In the genomic region with DNA sequence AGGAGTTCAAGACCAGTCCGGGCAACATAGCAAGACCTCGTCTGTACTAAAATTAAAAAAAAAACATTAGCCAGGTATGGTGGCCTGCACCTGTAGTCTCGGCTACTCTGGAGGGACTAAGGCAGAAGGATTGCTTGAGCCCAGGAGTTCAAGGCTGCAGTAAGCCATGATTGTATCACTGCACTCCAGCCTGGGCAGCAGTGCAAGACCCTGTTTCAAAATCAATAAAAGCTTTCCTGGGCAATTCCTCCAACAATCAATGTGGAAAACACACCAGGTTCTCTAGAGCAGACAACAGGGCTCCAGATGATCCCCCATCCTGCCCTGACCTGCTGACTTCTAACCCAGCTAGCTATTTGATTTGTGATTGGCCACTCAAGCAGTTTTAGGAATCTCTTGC, we compare ENCODE assay signal across 17 cellular contexts. TPM values are rescaled to one million over a fixed set of nuclear protein-coding genes. Genes with fewer than 3 reads are reported as not detected.
DNase-seq lines count a peak whose midpoint lies in the region; ATAC-seq, FAIRE-seq and TF ChIP-seq lines count a peak whose summit lies in the region.
"Had no signal": no experiment of that assay in that cellular context is flagged by ENCODE, and none has a peak within 500 bp of the region (broad histone marks: within the 10 kb centered on the region; RNA-seq: fewer than 3 reads in every experiment).

No MANE protein-coding gene starts in this region.

- H3K4me1 ChIP-seq in astrocyte (ENCODE audit: insufficient read depth, low read length) = no peaks in the 10 kb centered on the region
- H3K4me1 ChIP-seq: parathyroid adenoma had no signal

- no peak for DNase-seq in activated CD8-positive, alpha-beta memory T cell treated with anti-CD3 and anti-CD28 coated beads, Interleukin-2, amount 10 ng/mL, durations not matched to agents 7 days and 5 days
- DNase-seq in activated CD8-positive, alpha-beta memory T cell treated with anti-CD3 and anti-CD28 coated beads for 24 hours = no peak
- DNase-seq in astrocyte (ENCODE audit: low read depth) (no peak), neural crest cell (ENCODE audit: low read depth, low spot score) (no peak), kidney glomerular epithelial cell (lab: John Stamatoyannopoulos, UW) (no peak), AML-193 (lab: John Stamatoyannopoulos, UW) (no peak)
- DNase-seq: activated CD8-positive, alpha-beta memory T cell treated with anti-CD3 and anti-CD28 coated beads, Interleukin-2, amount 50 U/mL, for 48 hours; GM23248 had no signal

- no peak overlapping the region for H3K4me2 ChIP-seq in astrocyte (ENCODE audit: low read length)

- no peaks in the 10 kb centered on the region for H3K27me3 ChIP-seq in astrocyte (ENCODE audit: insufficient read depth, low read length)
- H3K27me3 ChIP-seq: ascending aorta had no signal

- H3K9me3 ChIP-seq in astrocyte (ENCODE audit: insufficient read depth, low read depth, low read length) = no peaks in the 10 kb centered on the region
- H3K9me3 ChIP-seq: ascending aorta had no signal

- H3K27ac Mint-ChIP-seq in activated CD8-positive, alpha-beta memory T cell treated with anti-CD3 and anti-CD28 coated beads, Interleukin-2, amount 10 ng/mL, durations not matched to agents 7 days and 5 days = no peak overlapping the region
- peak overlapping the region in 2 of 3 donors; percentile 80 to 88 for H3K27ac Mint-ChIP-seq in IgD-negative memory B cell
- H3K27ac Mint-ChIP-seq in astrocyte (ENCODE audit: unreplicated experiment) = no peak overlapping the region
- no peak overlapping the region for H3K27ac Mint-ChIP-seq in neural crest cell (ENCODE audit: unreplicated experiment)

- H3K9me3 Mint-ChIP-seq in activated CD8-positive, alpha-beta memory T cell treated with anti-CD3 and anti-CD28 coated beads, Interleukin-2, amount 10 ng/mL, durations not matched to agents 7 days and 5 days (ENCODE audit: low read depth) = no peaks in the 10 kb centered on the region
- no peaks in the 10 kb centered on the region for H3K9me3 Mint-ChIP-seq in IgD-negative memory B cell
- H3K9me3 Mint-ChIP-seq in astrocyte (ENCODE audit: unreplicated experiment) = peaks cover 2% of the 10 kb centered on the region
- H3K9me3 Mint-ChIP-seq in neural crest cell = no peaks in the 10 kb centered on the region
- H3K9me3 Mint-ChIP-seq: dendritic cell treated with granulocyte-macrophage colony-stimulating factor and Interleukin-4, amounts not matched to agents 40 ng/mL and 50 ng/mL, for 4 days had no signal

- no peaks in the 10 kb centered on the region for H3K36me3 Mint-ChIP-seq in activated CD8-positive, alpha-beta memory T cell treated with anti-CD3 and anti-CD28 coated beads, Interleukin-2, amount 10 ng/mL, durations not matched to agents 7 days and 5 days
- H3K36me3 Mint-ChIP-seq in IgD-negative memory B cell (no peaks in the 10 kb centered on the region), astrocyte (ENCODE audit: low read depth, unreplicated experiment) (no peaks in the 10 kb centered on the region), neural crest cell (ENCODE audit: low read depth) (no peaks in the 10 kb centered on the region)

- H3K27ac ChIP-seq in astrocyte (ENCODE audit: low read depth, low read length) = no peak overlapping the region
- H3K27ac ChIP-seq: ascending aorta, GM23248, parathyroid adenoma had no signal

- no peak for TF ChIP-seq CTCF in astrocyte (IDR thresholded peaks at IDR 0.05; ENCODE audit: insufficient read depth, low read depth, low read length)
- TF ChIP-seq CTCF in neural crest cell (conservative IDR thresholded peaks at IDR 0.05) = no peak

- FAIRE-seq in astrocyte (lab: Jason Lieb, UNC) = no peak
- FAIRE-seq: islet of Langerhans had no signal

- CTCF ChIA-PET in activated CD8-positive, alpha-beta memory T cell treated with anti-CD3 and anti-CD28 coated beads, Interleukin-2, amount 10 ng/mL, durations not matched to agents 7 days and 5 days (lab: Charles Lee) = interaction anchor here (1.0 to 1.2 kb wide), 2 partner anchors 28 to 145 kb away, joined by 3 to 4 read pairs; no protein-coding TSS in a partner anchor

- H3K4me3 Mint-ChIP-seq in activated CD8-positive, alpha-beta memory T cell treated with anti-CD3 and anti-CD28 coated beads, Interleukin-2, amount 10 ng/mL, durations not matched to agents 7 days and 5 days = peak overlapping the region; percentile 70
- peak overlapping the region; percentile 68 to 87 (median 83) for H3K4me3 Mint-ChIP-seq in IgD-negative memory B cell
- peak overlapping the region; percentile 79 for H3K4me3 Mint-ChIP-seq in astrocyte (ENCODE audit: unreplicated experiment)
- peak overlapping the region; percentile 80 for H3K4me3 Mint-ChIP-seq in neural crest cell

- no peak overlapping the region for H3K4me3 ChIP-seq in astrocyte (ENCODE audit: insufficient read depth, low read depth, low read length)

- no peaks in the 10 kb centered on the region for H3K79me2 ChIP-seq in astrocyte (ENCODE audit: insufficient read depth, low read length)
- H3K79me2 ChIP-seq: parathyroid adenoma had no signal

- no peak for ATAC-seq in activated CD8-positive, alpha-beta memory T cell treated with anti-CD3 and anti-CD28 coated beads, Interleukin-2, amount 10 ng/mL, durations not matched to agents 7 days and 5 days
- no peak for ATAC-seq in GM18858 (IDR thresholded peaks at IDR 0.05; ENCODE audit: unreplicated experiment)
- ATAC-seq: esophagus mucosa had no signal

- peaks cover 30% of the 10 kb centered on the region for H3K4me1 Mint-ChIP-seq in activated CD8-positive, alpha-beta memory T cell treated with anti-CD3 and anti-CD28 coated beads, Interleukin-2, amount 10 ng/mL, durations not matched to agents 7 days and 5 days
- H3K4me1 Mint-ChIP-seq in IgD-negative memory B cell (peaks cover 9 to 14% (median 14%) of the 10 kb centered on the region in 3 donors), astrocyte (ENCODE audit: low read depth, unreplicated experiment) (no peaks in the 10 kb centered on the region), neural crest cell (peaks cover 5% of the 10 kb centered on the region)

- peaks cover 33% of the 10 kb centered on the region for H3K27me3 Mint-ChIP-seq in activated CD8-positive, alpha-beta memory T cell treated with anti-CD3 and anti-CD28 coated beads, Interleukin-2, amount 10 ng/mL, durations not matched to agents 7 days and 5 days
- H3K27me3 Mint-ChIP-seq in IgD-negative memory B cell (peaks cover 2% of the 10 kb centered on the region), astrocyte (ENCODE audit: low read depth, unreplicated experiment) (peaks cover 24% of the 10 kb centered on the region), neural crest cell (ENCODE audit: low read depth) (peaks cover 5% of the 10 kb centered on the region)

- H4K20me1 ChIP-seq in astrocyte (ENCODE audit: insufficient read depth, low read length) = no peaks in the 10 kb centered on the region

- no peak overlapping the region for H2AFZ ChIP-seq in astrocyte (ENCODE audit: low read depth, low read length)

- H3K9ac ChIP-seq in astrocyte (ENCODE audit: low read length) = no peak overlapping the region
- H3K9ac ChIP-seq: parathyroid adenoma had no signal

- no peaks in the 10 kb centered on the region for H3K36me3 ChIP-seq in astrocyte (ENCODE audit: insufficient read depth, low read length)
- H3K36me3 ChIP-seq: ascending aorta had no signal

RNA-seq across cellular contexts. Expression of gene AK8, which starts 1.2 kb away (rescaled TPM):
- under 1 TPM in 1 of 2 experiments, not detected in 1; 0.63 TPM for total RNA-seq in activated CD8-positive, alpha-beta memory T cell treated with anti-CD3 and anti-CD28 coated beads, Interleukin-2, amount 10 ng/mL, durations not matched to agents 7 days and 5 days
- polyA plus RNA-seq in IgD-negative memory B cell = 11.8 TPM
- total RNA-seq in astrocyte (0.27 and 0.84 TPM in 2 replicates), neural crest cell (0.96 and 1.3 TPM in 2 replicates)
- total RNA-seq: A673, ascending aorta, HT-29 had no signal

RNA-seq across cellular contexts. Expression of gene SPACA9, which starts 1.8 kb away (rescaled TPM):
- total RNA-seq in activated CD8-positive, alpha-beta memory T cell treated with anti-CD3 and anti-CD28 coated beads, Interleukin-2, amount 10 ng/mL, durations not matched to agents 7 days and 5 days = 1 to 10 TPM; 1.6 to 2.6 TPM
- polyA plus RNA-seq in IgD-negative memory B cell = 4.6 TPM
- total RNA-seq in astrocyte = 3.9 and 5.0 TPM in 2 replicates
- total RNA-seq in neural crest cell = 3.6 and 4.1 TPM in 2 replicates

Comparison
In these comparisons a context has a peak if more than half of its experiments do, and no peak if none do; other contexts are left out.
1. H3K27ac Mint-ChIP-seq: peak in IgD-negative memory B cell (2 of 3); none in activated CD8-positive, alpha-beta memory T cell treated with anti-CD3 and anti-CD28 coated beads, Interleukin-2, amount 10 ng/mL, durations not matched to agents 7 days and 5 days (single experiment), astrocyte (single experiment) and neural crest cell (single experiment).
2. Peak in every context shown above with its lines, with median percentiles within 50 percentile points of each other: H3K4me3 Mint-ChIP-seq.